In genomic region chr2:223941579-223942277, GRCh38 we compare ENCODE assay signal across 8 cellular contexts. TPM values are rescaled to one million over a fixed set of nuclear protein-coding genes. Genes with fewer than 3 reads are reported as not detected.
DNase-seq lines count a peak whose midpoint lies in the region; ATAC-seq and TF ChIP-seq lines count a peak whose summit lies in the region.

No MANE protein-coding gene starts in this region.

- dilution Hi-C loops in mammary epithelial cell (cut with HindIII; ENCODE audit: low sequenced_read_pairs), result loop anchor here (5.0 kb wide), 1 partner anchor 244 kb away; no protein-coding TSS in a partner anchor

- H3K36me3 ChIP-seq in Panc1 (ENCODE audit: control insufficient read depth, insufficient read depth, low read length), result no peaks in the 10 kb centered on the region; the same call in 1 of the 2 replicates
- no peaks in the 10 kb centered on the region for H3K36me3 ChIP-seq in mammary epithelial cell (ENCODE audit: insufficient read depth, low read length)
- H3K36me3 ChIP-seq in smooth muscle cell (ENCODE audit: low read depth), result no peaks in the 10 kb centered on the region
- no peaks in the 10 kb centered on the region; the same call in none of the 2 replicates for H3K36me3 ChIP-seq in BE2C

- H3K27ac ChIP-seq in Panc1 (ENCODE audit: low read length) (no peak overlapping the region), mammary epithelial cell (ENCODE audit: insufficient read depth, low read depth, low read length) (peak overlapping the region; percentile 5), smooth muscle cell (ENCODE audit: low read depth) (peak overlapping the region; percentile 20)

- in situ Hi-C loops in Panc1 (cut with HindIII; ENCODE audit: low pct_unique_long_range_greater_than_20kb, low sequenced_read_pairs) (no loop called here), mammary epithelial cell (cut with MboI; ENCODE audit: low sequenced_read_pairs in 2 of 2) (no loop called here)

- peaks cover 3% of the 10 kb centered on the region for H3F3A ChIP-seq in smooth muscle cell (ENCODE audit: low read depth)

- H3K9me3 ChIP-seq in Panc1 (ENCODE audit: control insufficient read depth, insufficient read depth, low read depth, low read length) (no peaks in the 10 kb centered on the region), mammary epithelial cell (replicated peaks; ENCODE audit: insufficient read depth, low read length) (peaks cover 3% of the 10 kb centered on the region), smooth muscle cell (replicated peaks; ENCODE audit: low read depth) (no peaks in the 10 kb centered on the region), BE2C (no peaks in the 10 kb centered on the region)

- H3K4me3 ChIP-seq in Panc1 (ENCODE audit: low read depth in 2 of 2, low read length in 2 of 2) (no peak overlapping the region), mammary epithelial cell (replicated peaks in 1 of 3; ENCODE audit: insufficient read depth in 1 of 3, low read depth in 2 of 3, low read length in 3 of 3) (no peak overlapping the region), smooth muscle cell (no peak overlapping the region), BE2C (ENCODE audit: low read depth, low read length) (no peak overlapping the region)

- H3K4me2 ChIP-seq in mammary epithelial cell (ENCODE audit: insufficient read depth, low read depth, low read length) (peak overlapping the region; percentile 38), smooth muscle cell (peak overlapping the region; percentile 49)

- DNase-seq in EL, result peak; percentile 90
- DNase-seq in Panc1 (ENCODE audit: low read depth, low spot score), result no peak
- peak; percentile 89 for DNase-seq in mammary epithelial cell
- no peak for DNase-seq in smooth muscle cell (lab: John Stamatoyannopoulos, UW; ENCODE audit: unreplicated experiment)
- DNase-seq in SHP77 (lab: John Stamatoyannopoulos, UW), result no peak
- no peak for DNase-seq in BE2C
- DNase-seq in NCI-H1092 treated with DMSO at 0.1 percent for 48 hours (lab: John Stamatoyannopoulos, UW), result no peak

- no peak overlapping the region for H2AFZ ChIP-seq in mammary epithelial cell (ENCODE audit: low read depth, low read length)
- no peak overlapping the region for H2AFZ ChIP-seq in smooth muscle cell (ENCODE audit: low read depth)

- CTCF ChIA-PET in Panc1 (lab: Charles Lee), result no interaction called here
- CTCF ChIA-PET in mammary epithelial cell (lab: Charles Lee; ENCODE audit: low non-redundant PET), result no interaction called here

- H3K9ac ChIP-seq in mammary epithelial cell (ENCODE audit: insufficient read depth, low read length) (peak overlapping the region; percentile 6), smooth muscle cell (ENCODE audit: low read depth) (no peak overlapping the region)

- POLR2A ChIA-PET in Panc1 (lab: Charles Lee), result interaction anchor here (0.6 kb wide), 3 partner anchors 10 to 129 kb away, joined by 3 to 8 read pairs (median 4); no protein-coding TSS in a partner anchor

- H3K4me1 ChIP-seq in Panc1 (ENCODE audit: control insufficient read depth, insufficient read depth, low read length) (peaks cover 21% of the 10 kb centered on the region), mammary epithelial cell (ENCODE audit: insufficient read depth, low read length) (peaks cover 21% of the 10 kb centered on the region), smooth muscle cell (ENCODE audit: low read depth) (peaks cover 24% of the 10 kb centered on the region), BE2C (peaks cover 7% of the 10 kb centered on the region; the same call in 1 of the 2 replicates)

- TF ChIP-seq CTCF in Panc1 (IDR thresholded peaks at IDR 0.05), result no peak
- no peak for TF ChIP-seq CTCF in mammary epithelial cell (conservative IDR thresholded peaks at IDR 0.05 in 1 of 2, IDR thresholded peaks at IDR 0.05 in 1 of 2; ENCODE audit: extremely low read depth in 1 of 2, insufficient read depth in 1 of 2, low read depth in 1 of 2, low read length in 2 of 2)
- TF ChIP-seq CTCF in smooth muscle cell (IDR thresholded peaks at IDR 0.05; ENCODE audit: borderline replicate concordance, insufficient read depth, poor library complexity, severe bottlenecking), result no peak
- no peak for TF ChIP-seq CTCF in BE2C (IDR thresholded peaks at IDR 0.05; ENCODE audit: low read depth, low read length)

- H4K20me1 ChIP-seq in mammary epithelial cell (ENCODE audit: insufficient read depth, low read length) (no peaks in the 10 kb centered on the region), smooth muscle cell (ENCODE audit: low read depth) (peaks cover 60% of the 10 kb centered on the region)

- WGBS in mammary epithelial cell (ENCODE audit: low coverage, missing lambda C conversion rate), result 31% methylated on average over 10 of the region's 12 CpGs
- 59% methylated on average over 12 of the region's 12 CpGs for WGBS in smooth muscle cell (ENCODE audit: low lambda C conversion rate)

- BruUV-seq in Panc1 (replicated peaks; lab: Mats Ljungman, UMichigan) (TSS peak; percentile 12), mammary epithelial cell (replicated peaks; lab: Mats Ljungman, UMichigan) (no TSS peak)

- H3K79me2 ChIP-seq in mammary epithelial cell (ENCODE audit: insufficient read depth, low read length), result peaks cover 81% of the 10 kb centered on the region
- H3K79me2 ChIP-seq in smooth muscle cell (ENCODE audit: low read depth), result peaks cover 73% of the 10 kb centered on the region

- peak; percentile 52 for ATAC-seq in GM21786 (IDR thresholded peaks at IDR 0.05; ENCODE audit: unreplicated experiment)
- ATAC-seq in Panc1, result no peak

- intact Hi-C loops in Panc1 (cut with micrococcal nuclease; ENCODE audit: unreplicated experiment), result no loop called here
- intact Hi-C loops in mammary epithelial cell (cut with micrococcal nuclease), result loop anchor here (5.0 kb wide), 1 partner anchor 44 kb away; no protein-coding TSS in a partner anchor

- H3K27me3 ChIP-seq in Panc1 (ENCODE audit: control insufficient read depth, insufficient read depth, low read length) (no peaks in the 10 kb centered on the region), mammary epithelial cell (ENCODE audit: insufficient read depth, low read length) (no peaks in the 10 kb centered on the region), smooth muscle cell (ENCODE audit: low read depth) (no peaks in the 10 kb centered on the region), BE2C (no peaks in the 10 kb centered on the region)

RNA-seq across cellular contexts. Expression of gene WDFY1, which starts 3.4 kb away (rescaled TPM):
- total RNA-seq in Panc1 (2021; ENCODE audit: unreplicated experiment), result 48.5 TPM
- 47.8 TPM for polyA plus RNA-seq in Panc1 (2012; ENCODE audit: insufficient read length)
- total RNA-seq in mammary epithelial cell, result 10 to 100 TPM; 55.6 to 96.0 TPM
- 42.8 TPM for polyA plus RNA-seq in mammary epithelial cell
- 69.1 TPM for polyA minus RNA-seq in mammary epithelial cell
- 58.6 and 68.3 TPM in 2 replicates for total RNA-seq in smooth muscle cell
- polyA plus RNA-seq in smooth muscle cell, result 31.6 and 33.1 TPM in 2 replicates
- polyA plus RNA-seq in BE2C (2012; ENCODE audit: insufficient read depth, insufficient read length, low read depth), result 73.7 TPM

RNA-seq across cellular contexts. Expression of gene MRPL44, which starts 15.5 kb away (rescaled TPM):
- total RNA-seq in Panc1 (2021; ENCODE audit: unreplicated experiment) (27.8 TPM), mammary epithelial cell (10 to 100 TPM; 24.2 to 27.2 TPM), smooth muscle cell (23.2 and 34.5 TPM in 2 replicates)
- polyA plus RNA-seq in Panc1 (2012; ENCODE audit: insufficient read length), result 18.3 TPM
- polyA plus RNA-seq in mammary epithelial cell (22.8 TPM), smooth muscle cell (23.5 and 25.4 TPM in 2 replicates)
- polyA minus RNA-seq in mammary epithelial cell, result 27.3 TPM
- polyA plus RNA-seq in BE2C (2012; ENCODE audit: insufficient read depth, insufficient read length, low read depth), result 60.9 TPM

Comparison
In these comparisons a context has a peak if more than half of its experiments do, and no peak if none do; other contexts are left out.
1. DNase-seq: peak in EL (single experiment) and mammary epithelial cell (single experiment); none in Panc1 (single experiment), smooth muscle cell (single experiment), SHP77 (0 of 2), BE2C (single experiment) and NCI-H1092 treated with DMSO at 0.1 percent for 48 hours (single experiment).